ENCODE assay signal across 9 cellular contexts in genomic region chr11:114257621-114258558, GRCh38.
DNase-seq lines count a peak whose midpoint lies in the region; ATAC-seq lines count a peak whose summit lies in the region.
"Had no signal": no experiment of that assay in that cellular context is flagged by ENCODE, and none has a peak within 500 bp of the region (broad histone marks: within the 10 kb centered on the region; RNA-seq: fewer than 3 reads in every experiment).

No MANE protein-coding gene starts in this region.

- peak overlapping the region; percentile 16 for H3K4me3 ChIP-seq in rectal smooth muscle tissue (ENCODE audit: low read length)

- no peak for ATAC-seq in GM19324 (IDR thresholded peaks at IDR 0.05; ENCODE audit: low FRiP score, unreplicated experiment)

- H3K4me1 ChIP-seq in rectal smooth muscle tissue (ENCODE audit: control insufficient read depth, insufficient read depth, low read length) = peaks cover 14% of the 10 kb centered on the region

- DNase-seq in ELF-1 (ENCODE audit: low read depth, low spot score) = peak; percentile 79
- peak; percentile 61 for DNase-seq in astrocyte of the hippocampus (ENCODE audit: low read depth, low spot score)
- peak; percentile 63 for DNase-seq in iPS-NIHi11 (ENCODE audit: low spot score)
- no peak for DNase-seq in stimulated activated CD8-positive, alpha-beta memory T cell treated with anti-CD3 and anti-CD28 coated beads, Interleukin-4, amount 100 ng/mL, for 48 hours
- no peak for DNase-seq in NK-92 (lab: John Stamatoyannopoulos, UW; ENCODE audit: unreplicated experiment)
- no peak for DNase-seq in AG08396 (ENCODE audit: low spot score)
- DNase-seq: activated naive CD8-positive, alpha-beta T cell treated with anti-CD3 and anti-CD28 coated beads, Interleukin-2, amount 10 ng/mL, durations not matched to agents 7 days and 5 days had no signal

- H3K36me3 ChIP-seq in rectal smooth muscle tissue (ENCODE audit: control insufficient read depth, insufficient read depth, low read length) = no peaks in the 10 kb centered on the region

- no peak overlapping the region for H3K9ac ChIP-seq in rectal smooth muscle tissue (ENCODE audit: low read length)

- peak overlapping the region; percentile 78 for H3K27ac ChIP-seq in rectal smooth muscle tissue (ENCODE audit: low read depth, low read length)

- H3K27me3 ChIP-seq in rectal smooth muscle tissue (ENCODE audit: control insufficient read depth, insufficient read depth, low read length) = no peaks in the 10 kb centered on the region

Comparison
In these comparisons a context has a peak if more than half of its experiments do, and no peak if none do; other contexts are left out.
1. DNase-seq: peak in ELF-1 (single experiment), astrocyte of the hippocampus (single experiment) and iPS-NIHi11 (single experiment); none in stimulated activated CD8-positive, alpha-beta memory T cell treated with anti-CD3 and anti-CD28 coated beads, Interleukin-4, amount 100 ng/mL, for 48 hours (single experiment), NK-92 (single experiment) and AG08396 (single experiment).